In genomic region chr3:134373942-134374790, GRCh38 we compare ENCODE assay signal across 8 cellular contexts. TPM values are rescaled to one million over a fixed set of nuclear protein-coding genes. Genes with fewer than 3 reads are reported as not detected.
A peak's percentile ranks its signal among the peaks of the same experiment; 100 is the strongest.
DNase-seq lines count a peak whose midpoint lies in the region; ATAC-seq and TF ChIP-seq lines count a peak whose summit lies in the region.

TSS of gene AMOTL2 (minus strand) at chr3:134374447. CDS start at chr3:134371433, 3,014 bp downstream.

- CTCF ChIA-PET in CD8-positive, alpha-beta memory T cell (lab: Charles Lee): no interaction called here

- H3K27me3 ChIP-seq in CD8-positive, alpha-beta memory T cell (ENCODE audit: insufficient read depth, low read length, poor library complexity, severe bottlenecking): peaks cover 25% of the 10 kb centered on the region

- POLR2A ChIA-PET in CD8-positive, alpha-beta memory T cell (lab: Charles Lee): no interaction called here
- POLR2A ChIA-PET in activated naive CD8-positive, alpha-beta T cell treated with anti-CD3 and anti-CD28 coated beads, Interleukin-2, amount 10 ng/mL, durations not matched to agents 7 days and 5 days (lab: Charles Lee): no interaction called here

- H3K36me3 ChIP-seq in CD8-positive, alpha-beta memory T cell (ENCODE audit: insufficient read depth, low read length): no peaks in the 10 kb centered on the region

- no peaks in the 10 kb centered on the region for H3K36me3 Mint-ChIP-seq in CD8-positive, alpha-beta memory T cell
- no peaks in the 10 kb centered on the region for H3K36me3 Mint-ChIP-seq in activated naive CD8-positive, alpha-beta T cell treated with anti-CD3 and anti-CD28 coated beads, Interleukin-2, amount 10 ng/mL, durations not matched to agents 7 days and 5 days
- H3K36me3 Mint-ChIP-seq in nephron progenitor cell (ENCODE audit: low read depth): peaks cover 18% of the 10 kb centered on the region

- H3K4me1 Mint-ChIP-seq in CD8-positive, alpha-beta memory T cell: peaks cover 11 to 16% (median 12%) of the 10 kb centered on the region in 3 donors
- H3K4me1 Mint-ChIP-seq in activated naive CD8-positive, alpha-beta T cell treated with anti-CD3 and anti-CD28 coated beads, Interleukin-2, amount 10 ng/mL, durations not matched to agents 7 days and 5 days: peaks cover 6% of the 10 kb centered on the region
- peaks cover 68% of the 10 kb centered on the region for H3K4me1 Mint-ChIP-seq in nephron progenitor cell

- peak within 1 kb of the TSS in 1 of 8 donors; percentile 47 for H3K27ac Mint-ChIP-seq in CD8-positive, alpha-beta memory T cell
- no peak within 1 kb of the TSS for H3K27ac Mint-ChIP-seq in activated naive CD8-positive, alpha-beta T cell treated with anti-CD3 and anti-CD28 coated beads, Interleukin-2, amount 10 ng/mL, durations not matched to agents 7 days and 5 days
- H3K27ac Mint-ChIP-seq in nephron progenitor cell: peak within 1 kb of the TSS; percentile 100

- ATAC-seq in GM21529 (IDR thresholded peaks at IDR 0.05; ENCODE audit: unreplicated experiment): peak; percentile 49
- ATAC-seq in activated naive CD8-positive, alpha-beta T cell treated with anti-CD3 and anti-CD28 coated beads, Interleukin-2, amount 10 ng/mL, durations not matched to agents 7 days and 5 days (ENCODE audit: low read depth): peak; percentile 68
- no peak for ATAC-seq in GM19324 (IDR thresholded peaks at IDR 0.05; ENCODE audit: low FRiP score, unreplicated experiment)

- H3K27ac ChIP-seq in CD8-positive, alpha-beta memory T cell (ENCODE audit: low read depth, low read length): no peak within 1 kb of the TSS

- DNase-seq in CD8-positive, alpha-beta memory T cell: no peak
- peak; percentile 78 for DNase-seq in NCI-H2227 (lab: John Stamatoyannopoulos, UW; ENCODE audit: unreplicated experiment)
- DNase-seq in activated naive CD8-positive, alpha-beta T cell treated with anti-CD3 and anti-CD28 coated beads, Interleukin-2, amount 10 ng/mL, durations not matched to agents 7 days and 5 days: peak; percentile 45
- peak; percentile 87 for DNase-seq in globus pallidus (ENCODE audit: low spot score)
- peak; percentile 94 for DNase-seq in nephron progenitor cell
- no peak for DNase-seq in activated gamma-delta T cell (lab: John Stamatoyannopoulos, UW)

- peak within 1 kb of the TSS; percentile 45 for H3K4me3 ChIP-seq in CD8-positive, alpha-beta memory T cell (ENCODE audit: low read length)

- TF ChIP-seq CTCF in nephron progenitor cell (IDR thresholded peaks at IDR 0.05): no peak

- peaks cover 10% of the 10 kb centered on the region for H3K4me1 ChIP-seq in CD8-positive, alpha-beta memory T cell (ENCODE audit: insufficient read depth, low read length)

- H3K4me3 Mint-ChIP-seq in CD8-positive, alpha-beta memory T cell: peak within 1 kb of the TSS in 6 of 7 donors; percentile 75 to 85 (median 84)
- peak within 1 kb of the TSS; percentile 79 for H3K4me3 Mint-ChIP-seq in activated naive CD8-positive, alpha-beta T cell treated with anti-CD3 and anti-CD28 coated beads, Interleukin-2, amount 10 ng/mL, durations not matched to agents 7 days and 5 days
- H3K4me3 Mint-ChIP-seq in nephron progenitor cell: peak within 1 kb of the TSS; percentile 90

- H3K9me3 Mint-ChIP-seq in CD8-positive, alpha-beta memory T cell: no peaks in the 10 kb centered on the region
- no peaks in the 10 kb centered on the region for H3K9me3 Mint-ChIP-seq in activated naive CD8-positive, alpha-beta T cell treated with anti-CD3 and anti-CD28 coated beads, Interleukin-2, amount 10 ng/mL, durations not matched to agents 7 days and 5 days
- no peaks in the 10 kb centered on the region for H3K9me3 Mint-ChIP-seq in nephron progenitor cell

- no peaks in the 10 kb centered on the region for H3K9me3 ChIP-seq in CD8-positive, alpha-beta memory T cell (ENCODE audit: low read length)

- peaks cover 25 to 42% of the 10 kb centered on the region in 2 donors for H3K27me3 Mint-ChIP-seq in CD8-positive, alpha-beta memory T cell
- peaks cover 58% of the 10 kb centered on the region for H3K27me3 Mint-ChIP-seq in activated naive CD8-positive, alpha-beta T cell treated with anti-CD3 and anti-CD28 coated beads, Interleukin-2, amount 10 ng/mL, durations not matched to agents 7 days and 5 days
- H3K27me3 Mint-ChIP-seq in nephron progenitor cell (ENCODE audit: low read depth, poor library complexity): peaks cover 23% of the 10 kb centered on the region

RNA-seq across cellular contexts. Expression of gene AMOTL2, which starts in this region (rescaled TPM):
- not detected for total RNA-seq in CD8-positive, alpha-beta memory T cell
- 0.10 TPM for polyA plus RNA-seq in CD8-positive, alpha-beta memory T cell
- total RNA-seq in activated naive CD8-positive, alpha-beta T cell treated with anti-CD3 and anti-CD28 coated beads, Interleukin-2, amount 10 ng/mL, durations not matched to agents 7 days and 5 days: not detected

Comparison
In these comparisons a context has a peak if more than half of its experiments do, and no peak if none do; other contexts are left out.
1. Peak in DNase-seq and ATAC-seq in activated naive CD8-positive, alpha-beta T cell treated with anti-CD3 and anti-CD28 coated beads, Interleukin-2, amount 10 ng/mL, durations not matched to agents 7 days and 5 days; RNA of the gene not detected or under 1 TPM.
2. DNase-seq: peak in NCI-H2227 (single experiment), globus pallidus (single experiment) and nephron progenitor cell (single experiment); none in CD8-positive, alpha-beta memory T cell (0 of 5) and activated gamma-delta T cell (single experiment).
3. Peak in every context shown above with its lines, with median percentiles within 50 percentile points of each other: H3K4me3 Mint-ChIP-seq.